In the genomic region with DNA sequence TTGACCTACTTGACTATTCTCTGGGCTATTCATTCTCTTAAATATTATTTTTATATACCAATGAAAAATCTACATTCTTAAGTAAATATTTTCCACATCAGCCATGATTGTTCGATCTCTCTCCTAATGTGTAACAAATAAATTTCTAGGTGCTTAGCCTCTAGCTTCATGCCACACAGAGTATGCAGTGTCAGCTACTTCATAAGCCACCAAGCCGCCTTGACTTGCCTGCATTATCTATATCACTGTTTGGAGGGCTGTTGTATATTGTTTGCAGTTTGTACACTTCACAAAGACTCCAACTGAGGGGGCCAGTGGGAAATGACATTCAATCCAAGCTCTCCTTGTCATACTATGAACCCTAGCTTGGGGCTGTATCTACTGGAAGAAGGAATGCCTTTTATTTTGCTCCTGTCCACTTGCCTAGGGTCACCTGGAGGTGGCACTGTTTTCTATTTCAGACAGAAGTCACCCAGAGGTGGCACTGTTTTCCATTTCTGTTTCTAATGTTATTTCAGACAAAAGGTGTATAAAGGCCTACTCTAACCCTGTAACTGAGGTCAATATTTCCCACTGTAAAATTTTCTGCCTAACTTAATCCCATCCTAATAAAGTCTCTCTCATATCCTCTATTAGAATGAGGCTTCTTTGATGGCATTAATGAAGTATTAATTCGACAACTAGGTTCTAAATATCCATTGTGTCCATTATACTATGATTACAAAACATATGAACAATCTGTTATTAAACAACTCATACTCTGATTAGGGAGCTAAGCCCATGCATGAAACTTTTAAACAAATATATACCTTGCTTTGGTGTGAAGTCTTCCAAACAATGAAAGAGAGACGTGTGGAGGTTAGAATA, we compare ENCODE assay signal across 1 cellular context.
A peak's percentile ranks its signal among the peaks of the same experiment; 100 is the strongest.
TF ChIP-seq lines count a peak whose summit lies in the region.

No MANE protein-coding gene starts in this region.

TF ChIP-seq in HepG2, 621 proteins besides CTCF, POLR2A, EP300 and RAD21 (continued from another document):
- TF ChIP-seq SOX13 (IDR thresholded peaks at IDR 0.05) (no peak), SOX13 (CRISPR knock-in tag; conservative IDR thresholded peaks at IDR 0.05 in 1 of 2, IDR thresholded peaks at IDR 0.05 in 1 of 2) (0 out of 4 replicates have a peak, but pooled peaks of 1 of the 2 experiments have one; percentile 23), MIXL1 (CRISPR knock-in tag; IDR thresholded peaks at IDR 0.05) (0 out of 2 replicates have a peak, but pooled peaks have one; percentile 30)
- TF ChIP-seq, protein P1, sequence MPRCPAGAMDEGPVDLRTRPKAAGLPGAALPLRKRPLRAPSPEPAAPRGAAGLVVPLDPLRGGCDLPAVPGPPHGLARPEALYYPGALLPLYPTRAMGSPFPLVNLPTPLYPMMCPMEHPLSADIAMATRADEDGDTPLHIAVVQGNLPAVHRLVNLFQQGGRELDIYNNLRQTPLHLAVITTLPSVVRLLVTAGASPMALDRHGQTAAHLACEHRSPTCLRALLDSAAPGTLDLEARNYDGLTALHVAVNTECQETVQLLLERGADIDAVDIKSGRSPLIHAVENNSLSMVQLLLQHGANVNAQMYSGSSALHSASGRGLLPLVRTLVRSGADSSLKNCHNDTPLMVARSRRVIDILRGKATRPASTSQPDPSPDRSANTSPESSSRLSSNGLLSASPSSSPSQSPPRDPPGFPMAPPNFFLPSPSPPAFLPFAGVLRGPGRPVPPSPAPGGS (CRISPR knock-in tag; IDR thresholded peaks at IDR 0.05), result no peak
TF ChIP-seq in HepG2: peak in this region for 16.
